ENCODE assay signal across 13 cellular contexts in genomic region chr10:112388548-112388947, GRCh38. TPM values are rescaled to one million over a fixed set of nuclear protein-coding genes. Genes with fewer than 3 reads are reported as not detected.
DNase-seq lines count a peak whose midpoint lies in the region; ATAC-seq and TF ChIP-seq lines count a peak whose summit lies in the region.
"Had no signal": no experiment of that assay in that cellular context is flagged by ENCODE, and none has a peak within 500 bp of the region (broad histone marks: within the 10 kb centered on the region; RNA-seq: fewer than 3 reads in every experiment).

No MANE protein-coding gene starts in this region.

- peak overlapping the region; percentile 3 for H3K4me3 Mint-ChIP-seq in stimulated activated naive CD8-positive, alpha-beta T cell treated with anti-CD3 and anti-CD28 coated beads, Interleukin-15, Interleukin-2, amounts not matched to agents 100 ng/mL and 50 ng/mL, for 24 hours
- H3K4me3 Mint-ChIP-seq in activated naive CD8-positive, alpha-beta T cell treated with anti-CD3 and anti-CD28 coated beads for 36 hours, result no peak overlapping the region

- no peaks in the 10 kb centered on the region for H3K9me3 ChIP-seq in mesodermal cell (ENCODE audit: control insufficient read depth, low read length)
- H3K9me3 ChIP-seq: BLaER1 had no signal

- no peak for DNase-seq in stimulated activated naive CD8-positive, alpha-beta T cell treated with anti-CD3 and anti-CD28 coated beads, Interleukin-15, Interleukin-2, amounts not matched to agents 100 U/mL and 50 U/mL, for 24 hours
- no peak for DNase-seq in activated naive CD8-positive, alpha-beta T cell treated with anti-CD3 and anti-CD28 coated beads for 36 hours
- no peak for DNase-seq in iPS-NIHi11 (ENCODE audit: low spot score)
- DNase-seq in HEK293T (ENCODE audit: extremely low spot score), result no peak
- DNase-seq: amygdala, NCI-H2029 treated with DMSO at 0.1 percent for 48 hours, NCI-H526 treated with DMSO at 0.1 percent for 48 hours, T-helper 9 cell had no signal

- H3K27me3 Mint-ChIP-seq in stimulated activated naive CD8-positive, alpha-beta T cell treated with anti-CD3 and anti-CD28 coated beads, Interleukin-15, Interleukin-2, amounts not matched to agents 100 ng/mL and 50 ng/mL, for 24 hours, result no peaks in the 10 kb centered on the region
- H3K27me3 Mint-ChIP-seq in activated naive CD8-positive, alpha-beta T cell treated with anti-CD3 and anti-CD28 coated beads for 36 hours, result no peaks in the 10 kb centered on the region

- H3K36me3 ChIP-seq in mesodermal cell (ENCODE audit: control insufficient read depth, insufficient read depth, low read length), result no peaks in the 10 kb centered on the region
- H3K36me3 ChIP-seq: BLaER1 had no signal

- ATAC-seq in stimulated activated naive CD8-positive, alpha-beta T cell treated with anti-CD3 and anti-CD28 coated beads, Interleukin-15, Interleukin-2, amounts not matched to agents 100 U/mL and 50 U/mL, for 24 hours, result no peak
- ATAC-seq in GM19452 (IDR thresholded peaks at IDR 0.05; ENCODE audit: unreplicated experiment) (no peak), HG03520 (IDR thresholded peaks at IDR 0.05; ENCODE audit: unreplicated experiment) (no peak)

- H3K36me3 Mint-ChIP-seq in stimulated activated naive CD8-positive, alpha-beta T cell treated with anti-CD3 and anti-CD28 coated beads, Interleukin-15, Interleukin-2, amounts not matched to agents 100 ng/mL and 50 ng/mL, for 24 hours (ENCODE audit: low read depth), result peaks cover 32% of the 10 kb centered on the region
- H3K36me3 Mint-ChIP-seq in activated naive CD8-positive, alpha-beta T cell treated with anti-CD3 and anti-CD28 coated beads for 36 hours, result peaks cover 52% of the 10 kb centered on the region

- no CpG with 5 or more reads among the region's 2 CpGs for WGBS in mesodermal cell (ENCODE audit: insufficient coverage in 2 of 2), 2 experiments

- H3K27ac ChIP-seq in mesodermal cell (ENCODE audit: low read depth, low read length, severe bottlenecking), result peak overlapping the region; percentile 90
- H3K27ac ChIP-seq: BLaER1 had no signal

- H3K4me1 ChIP-seq in mesodermal cell (ENCODE audit: control insufficient read depth, insufficient read depth, low read length, poor library complexity, severe bottlenecking), result peaks cover 8% of the 10 kb centered on the region

- H3K4me3 ChIP-seq in mesodermal cell (ENCODE audit: extremely low read depth, insufficient read depth, low read length, poor library complexity, severe bottlenecking), result no peak overlapping the region
- H3K4me3 ChIP-seq: BLaER1 had no signal

- no peaks in the 10 kb centered on the region for H3K9me3 Mint-ChIP-seq in stimulated activated naive CD8-positive, alpha-beta T cell treated with anti-CD3 and anti-CD28 coated beads, Interleukin-15, Interleukin-2, amounts not matched to agents 100 ng/mL and 50 ng/mL, for 24 hours
- no peaks in the 10 kb centered on the region for H3K9me3 Mint-ChIP-seq in activated naive CD8-positive, alpha-beta T cell treated with anti-CD3 and anti-CD28 coated beads for 36 hours

- H3K4me1 Mint-ChIP-seq in stimulated activated naive CD8-positive, alpha-beta T cell treated with anti-CD3 and anti-CD28 coated beads, Interleukin-15, Interleukin-2, amounts not matched to agents 100 ng/mL and 50 ng/mL, for 24 hours (ENCODE audit: low read depth), result peaks cover 86% of the 10 kb centered on the region
- H3K4me1 Mint-ChIP-seq in activated naive CD8-positive, alpha-beta T cell treated with anti-CD3 and anti-CD28 coated beads for 36 hours, result peaks cover 63% of the 10 kb centered on the region

- CTCF ChIA-PET in HEK293T (lab: Yijun Ruan, JAX), result interaction anchor here (0.6 kb wide), 1 partner anchor 1791 kb away, joined by 3 read pairs; no protein-coding TSS in a partner anchor

- POLR2A ChIA-PET in HEK293T (lab: Yijun Ruan, JAX), result no interaction called here

- peak overlapping the region; percentile 66 for H3K27ac Mint-ChIP-seq in stimulated activated naive CD8-positive, alpha-beta T cell treated with anti-CD3 and anti-CD28 coated beads, Interleukin-15, Interleukin-2, amounts not matched to agents 100 ng/mL and 50 ng/mL, for 24 hours
- H3K27ac Mint-ChIP-seq in activated naive CD8-positive, alpha-beta T cell treated with anti-CD3 and anti-CD28 coated beads for 36 hours, result peak overlapping the region; percentile 88

TF ChIP-seq in HEK293T, 16 proteins besides CTCF, POLR2A, EP300 and RAD21:
- TF ChIP-seq FOXA1 (IDR thresholded peaks at IDR 0.05) (no peak), FOXM1 (IDR thresholded peaks at IDR 0.05; ENCODE audit: borderline replicate concordance) (no peak), HDGF (IDR thresholded peaks at IDR 0.05; ENCODE audit: borderline replicate concordance) (no peak), TARDBP (IDR thresholded peaks at IDR 0.05) (no peak), SUZ12 (IDR thresholded peaks at IDR 0.05) (no peak), ELF4 (IDR thresholded peaks at IDR 0.05) (no peak), L3MBTL2 (conservative IDR thresholded peaks at IDR 0.05) (no peak), ARNT (IDR thresholded peaks at IDR 0.05) (no peak), BHLHE40 (IDR thresholded peaks at IDR 0.05; ENCODE audit: borderline replicate concordance) (no peak)

RNA-seq across cellular contexts. Expression of gene ACSL5, which starts 14.6 kb away (rescaled TPM):
- total RNA-seq in activated naive CD8-positive, alpha-beta T cell treated with anti-CD3 and anti-CD28 coated beads for 36 hours, result 10 to 100 TPM; 50.3 to 54.3 TPM
- 0.70 TPM for polyA plus RNA-seq in mesodermal cell (2013, experiment 1 of 2)
- polyA plus RNA-seq in mesodermal cell (2013, experiment 2 of 2), result 1.2 TPM

RNA-seq across cellular contexts. Expression of gene ZDHHC6, which starts 58.2 kb away (rescaled TPM):
- 10 to 100 TPM; 46.0 to 50.3 TPM for total RNA-seq in activated naive CD8-positive, alpha-beta T cell treated with anti-CD3 and anti-CD28 coated beads for 36 hours
- polyA plus RNA-seq in mesodermal cell (2013, experiment 1 of 2), result 21.5 TPM
- 23.4 TPM for polyA plus RNA-seq in mesodermal cell (2013, experiment 2 of 2)

RNA-seq across cellular contexts. Expression of gene VTI1A, which starts 58.5 kb away (rescaled TPM):
- 10 to 100 TPM; 31.5 to 33.7 TPM for total RNA-seq in activated naive CD8-positive, alpha-beta T cell treated with anti-CD3 and anti-CD28 coated beads for 36 hours
- polyA plus RNA-seq in mesodermal cell (2013, experiment 1 of 2), result 10.5 TPM
- polyA plus RNA-seq in mesodermal cell (2013, experiment 2 of 2), result 14.1 TPM
